8 cellular contexts compared by ENCODE assay signal in genomic region chr1:151058682-151059341, GRCh38. TPM values are rescaled to one million over a fixed set of nuclear protein-coding genes. Genes with fewer than 3 reads are reported as not detected.
DNase-seq lines count a peak whose midpoint lies in the region; ATAC-seq and TF ChIP-seq lines count a peak whose summit lies in the region.

No MANE protein-coding gene starts in this region.

- CTCF ChIA-PET in CD8-positive, alpha-beta memory T cell (lab: Charles Lee) = interaction anchor here (0.7 to 9.5 kb wide), 15 partner anchors 7 to 98 kb away, joined by 3 to 94 read pairs (median 6); partner anchors contain the start of genes BNIPL, C1orf56, GABPB2 and MINDY1
- CTCF ChIA-PET in activated B cell treated with CpG ODN at 0.5 μM for 24 hours (lab: Charles Lee) = interaction anchor here (0.9 to 1.9 kb wide), 5 partner anchors 9 to 34 kb away, joined by 5 to 12 read pairs (median 5); partner anchors contain the start of genes C1orf56 and GABPB2

- H3K4me3 Mint-ChIP-seq in CD8-positive, alpha-beta memory T cell = peak overlapping the region; percentile 95 to 100 (median 99)
- H3K4me3 Mint-ChIP-seq in IgD-negative memory B cell (peak overlapping the region; percentile 96 to 100 (median 98)), activated B cell treated with CpG ODN at 0.5 μM for 24 hours (peak overlapping the region; percentile 98), osteocyte (ENCODE audit: unreplicated experiment) (peak overlapping the region; percentile 83)

- no peaks in the 10 kb centered on the region for H3K9me3 Mint-ChIP-seq in CD8-positive, alpha-beta memory T cell
- no peaks in the 10 kb centered on the region for H3K9me3 Mint-ChIP-seq in IgD-negative memory B cell
- H3K9me3 Mint-ChIP-seq in activated B cell treated with CpG ODN at 0.5 μM for 24 hours = no peaks in the 10 kb centered on the region
- H3K9me3 Mint-ChIP-seq in osteocyte (ENCODE audit: unreplicated experiment) = no peaks in the 10 kb centered on the region

- peak overlapping the region; percentile 94 to 99 (median 98) for H3K27ac Mint-ChIP-seq in CD8-positive, alpha-beta memory T cell
- H3K27ac Mint-ChIP-seq in IgD-negative memory B cell = peak overlapping the region; percentile 89 to 97 (median 93)
- H3K27ac Mint-ChIP-seq in activated B cell treated with CpG ODN at 0.5 μM for 24 hours = peak overlapping the region; percentile 93
- peak overlapping the region; percentile 88 for H3K27ac Mint-ChIP-seq in osteocyte (ENCODE audit: unreplicated experiment)

- peaks cover 25 to 58% (median 27%) of the 10 kb centered on the region in 3 donors for H3K36me3 Mint-ChIP-seq in CD8-positive, alpha-beta memory T cell
- H3K36me3 Mint-ChIP-seq in IgD-negative memory B cell (peaks cover 14% of the 10 kb centered on the region), activated B cell treated with CpG ODN at 0.5 μM for 24 hours (ENCODE audit: low read depth) (peaks cover 53% of the 10 kb centered on the region), osteocyte (ENCODE audit: unreplicated experiment) (peaks cover 17% of the 10 kb centered on the region)

- H3K27me3 ChIP-seq in CD8-positive, alpha-beta memory T cell (ENCODE audit: insufficient read depth, low read length, poor library complexity, severe bottlenecking) = no peaks in the 10 kb centered on the region
- H3K27me3 ChIP-seq in foreskin keratinocyte = no peaks in the 10 kb centered on the region

- DNase-seq in CD8-positive, alpha-beta memory T cell = peak in 1 of 5 donors; percentile 20
- DNase-seq in activated B cell treated with CpG ODN at 0.5 μM for 24 hours (peak; percentile 27), foreskin keratinocyte (peak; percentile 66 to 79), osteocyte (ENCODE audit: extremely low spot score, unreplicated experiment) (no peak), epidermal melanocyte (ENCODE audit: insufficient read length, low spot score) (no peak)

- H3K27me3 Mint-ChIP-seq in CD8-positive, alpha-beta memory T cell = no peaks in the 10 kb centered on the region
- H3K27me3 Mint-ChIP-seq in IgD-negative memory B cell (no peaks in the 10 kb centered on the region), activated B cell treated with CpG ODN at 0.5 μM for 24 hours (no peaks in the 10 kb centered on the region), osteocyte (ENCODE audit: unreplicated experiment) (no peaks in the 10 kb centered on the region)

- peaks cover 22% of the 10 kb centered on the region for H3K4me1 ChIP-seq in CD8-positive, alpha-beta memory T cell (ENCODE audit: insufficient read depth, low read length)
- H3K4me1 ChIP-seq in foreskin keratinocyte = peaks cover 24% of the 10 kb centered on the region

- TF ChIP-seq CTCF in activated B cell treated with CpG ODN at 0.5 μM for 24 hours (IDR thresholded peaks at IDR 0.05) (no peak), foreskin keratinocyte (conservative IDR thresholded peaks at IDR 0.05) (no peak), osteocyte (IDR thresholded peaks at IDR 0.05) (no peak)

- POLR2A ChIA-PET in CD8-positive, alpha-beta memory T cell (lab: Charles Lee) = interaction anchor here (0.6 to 8.1 kb wide), 7 partner anchors 10 to 997 kb away, joined by 3 to 88 read pairs (median 4); partner anchors contain the start of genes C1orf56 and TNFAIP8L2
- POLR2A ChIA-PET in activated B cell treated with CpG ODN at 0.5 μM for 24 hours (lab: Charles Lee) = interaction anchor here (0.6 to 7.2 kb wide), 11 partner anchors 9 to 736 kb away, joined by 3 to 98 read pairs (median 4); partner anchors contain the start of genes C1orf56, GABPB2, MINDY1 and VPS72

- H3K4me1 Mint-ChIP-seq in CD8-positive, alpha-beta memory T cell = peaks cover 51 to 63% (median 62%) of the 10 kb centered on the region in 3 donors
- H3K4me1 Mint-ChIP-seq in IgD-negative memory B cell (peaks cover 33 to 37% (median 33%) of the 10 kb centered on the region in 3 donors), activated B cell treated with CpG ODN at 0.5 μM for 24 hours (peaks cover 55% of the 10 kb centered on the region), osteocyte (ENCODE audit: unreplicated experiment) (peaks cover 50% of the 10 kb centered on the region)

- H3K9me3 ChIP-seq in CD8-positive, alpha-beta memory T cell (ENCODE audit: low read length) = no peaks in the 10 kb centered on the region

- H3K27ac ChIP-seq in CD8-positive, alpha-beta memory T cell (ENCODE audit: low read depth, low read length) = peak overlapping the region; percentile 98
- H3K27ac ChIP-seq in foreskin keratinocyte = peak overlapping the region; percentile 67

- no peak for ATAC-seq in activated B cell treated with CpG ODN at 0.5 μM for 24 hours (ENCODE audit: low read depth)
- ATAC-seq in foreskin keratinocyte = peak; percentile 65
- ATAC-seq in GM19455 (IDR thresholded peaks at IDR 0.05; ENCODE audit: unreplicated experiment) = no peak
- ATAC-seq in HG03565 (IDR thresholded peaks at IDR 0.05; ENCODE audit: unreplicated experiment) = no peak

- peak overlapping the region; percentile 92 for H3K4me3 ChIP-seq in CD8-positive, alpha-beta memory T cell (ENCODE audit: low read length)

- intact Hi-C loops in activated B cell treated with CpG ODN at 0.5 μM for 24 hours (cut with micrococcal nuclease) = loop anchor here (1.0 to 5.0 kb wide), 5 partner anchors 11 to 132 kb away; partner anchors contain the start of genes GABPB2, PRUNE1 and SETDB1

- H3K36me3 ChIP-seq in CD8-positive, alpha-beta memory T cell (ENCODE audit: insufficient read depth, low read length) = peaks cover 30% of the 10 kb centered on the region

RNA-seq across cellular contexts. Expression of gene CDC42SE1, which starts 0.6 kb away (rescaled TPM):
- 100 to 1,000 TPM; 201 to 213 TPM for total RNA-seq in CD8-positive, alpha-beta memory T cell
- 104 TPM for polyA plus RNA-seq in CD8-positive, alpha-beta memory T cell
- polyA plus RNA-seq in IgD-negative memory B cell (86.2 TPM), foreskin keratinocyte (56.0 and 62.1 TPM in 2 replicates)
- total RNA-seq in activated B cell treated with CpG ODN at 0.5 μM for 24 hours (139 and 148 TPM in 2 replicates), foreskin keratinocyte (107 and 114 TPM in 2 replicates), osteocyte (67.1 and 69.9 TPM in 2 replicates)

RNA-seq across cellular contexts. Expression of gene MLLT11, which starts 1.4 kb away (rescaled TPM):
- total RNA-seq in CD8-positive, alpha-beta memory T cell = 1 to 10 TPM; 3.3 to 3.9 TPM
- 4.7 TPM for polyA plus RNA-seq in CD8-positive, alpha-beta memory T cell
- 1.5 TPM for polyA plus RNA-seq in IgD-negative memory B cell
- total RNA-seq in activated B cell treated with CpG ODN at 0.5 μM for 24 hours = 0.59 and 0.67 TPM in 2 replicates
- total RNA-seq in foreskin keratinocyte = 5.8 and 7.8 TPM in 2 replicates
- polyA plus RNA-seq in foreskin keratinocyte = 7.0 and 8.4 TPM in 2 replicates
- total RNA-seq in osteocyte = 21.0 and 22.1 TPM in 2 replicates

RNA-seq across cellular contexts. Expression of gene C1orf56, which starts 11.3 kb away (rescaled TPM):
- 1 to 10 TPM; 1.6 to 2.3 TPM for total RNA-seq in CD8-positive, alpha-beta memory T cell
- 2.7 TPM for polyA plus RNA-seq in CD8-positive, alpha-beta memory T cell
- 4.5 TPM for polyA plus RNA-seq in IgD-negative memory B cell
- 2.4 and 2.5 TPM in 2 replicates for total RNA-seq in activated B cell treated with CpG ODN at 0.5 μM for 24 hours
- total RNA-seq in foreskin keratinocyte = 1.3 TPM in 2 replicates
- polyA plus RNA-seq in foreskin keratinocyte = 1.6 and 1.7 TPM in 2 replicates
- total RNA-seq in osteocyte = 4.7 and 5.2 TPM in 2 replicates

RNA-seq across cellular contexts. Expression of gene GABPB2, which starts 11.7 kb away (rescaled TPM):
- total RNA-seq in CD8-positive, alpha-beta memory T cell = 10 to 100 TPM; 19.2 to 19.4 TPM
- 16.0 TPM for polyA plus RNA-seq in CD8-positive, alpha-beta memory T cell
- polyA plus RNA-seq in IgD-negative memory B cell (5.5 TPM), foreskin keratinocyte (4.1 and 4.9 TPM in 2 replicates)
- total RNA-seq in activated B cell treated with CpG ODN at 0.5 μM for 24 hours (13.8 and 17.4 TPM in 2 replicates), foreskin keratinocyte (10.9 and 12.0 TPM in 2 replicates), osteocyte (11.1 and 12.4 TPM in 2 replicates)

RNA-seq across cellular contexts. Expression of gene BNIPL, which starts 22.4 kb away (rescaled TPM):
- 1 to 10 TPM in 1 of 2 experiments, under 1 TPM in 1; 0.75 to 1.3 TPM for total RNA-seq in CD8-positive, alpha-beta memory T cell
- polyA plus RNA-seq in CD8-positive, alpha-beta memory T cell = 0.08 TPM
- 0.13 TPM for polyA plus RNA-seq in IgD-negative memory B cell
- total RNA-seq in activated B cell treated with CpG ODN at 0.5 μM for 24 hours = 1.00 and 1.2 TPM in 2 replicates
- total RNA-seq in foreskin keratinocyte = 0.54 and 0.60 TPM in 2 replicates
- 0.40 and 0.46 TPM in 2 replicates for polyA plus RNA-seq in foreskin keratinocyte
- total RNA-seq in osteocyte = 0.55 and 0.81 TPM in 2 replicates

Comparison
In these comparisons a context has a peak if more than half of its experiments do, and no peak if none do; other contexts are left out.
1. DNase-seq: peak in activated B cell treated with CpG ODN at 0.5 μM for 24 hours (single experiment) and foreskin keratinocyte (2 of 2); none in osteocyte (single experiment) and epidermal melanocyte (single experiment).
2. Peak in every context shown above with its lines, with median percentiles within 50 percentile points of each other: H3K27ac Mint-ChIP-seq and H3K4me3 Mint-ChIP-seq.